8 cellular contexts compared by ENCODE assay signal in genomic region chr18:11980555-11981382, GRCh38. TPM values are rescaled to one million over a fixed set of nuclear protein-coding genes. Genes with fewer than 3 reads are reported as not detected.
A peak's percentile ranks its signal among the peaks of the same experiment; 100 is the strongest.
DNase-seq lines count a peak whose midpoint lies in the region; ATAC-seq and TF ChIP-seq lines count a peak whose summit lies in the region.

No MANE protein-coding gene starts in this region.

- H3K27ac ChIP-seq in adrenal gland (peak overlapping the region; percentile 91 to 99 (median 96)), heart right ventricle (peak overlapping the region; percentile 93 to 98 (median 96)), upper lobe of left lung (peak overlapping the region; percentile 92 to 96 (median 94))

- DNase-seq in NCI-H1417 (lab: John Stamatoyannopoulos, UW) (peak; percentile 94 to 98 (median 96)), T follicular helper cell (ENCODE audit: low read depth) (peak; percentile 89), adrenal gland (peak; percentile 98 to 99 (median 99)), heart right ventricle (peak; percentile 96 to 99), posterior cingulate gyrus (peak; percentile 67 to 97 (median 80)), upper lobe of left lung (peak; percentile 100)

- 0 to 1% (median 1%) methylated on average over 12 to 91 of the region's 91 CpGs for WGBS in adrenal gland, 4 donors
- 1% methylated on average over 70 to 91 of the region's 91 CpGs for WGBS in heart right ventricle, 2 donors
- WGBS in upper lobe of left lung, 2 donors = 1% methylated on average over 21 of the region's 91 CpGs; no CpG with 5 or more reads in 1 of the 2 donors

- H3K36me3 ChIP-seq in adrenal gland (replicated peaks in 1 of 2) (no peaks in the 10 kb centered on the region), heart right ventricle (no peaks in the 10 kb centered on the region), upper lobe of left lung (no peaks in the 10 kb centered on the region)

- ATAC-seq in HG02759 (IDR thresholded peaks at IDR 0.05; ENCODE audit: unreplicated experiment) (peak; percentile 88), heart right ventricle (peak; percentile 89 to 97 (median 94)), upper lobe of left lung (ENCODE audit: low FRiP score in 2 of 2) (peak; percentile 94 to 99)

- TF ChIP-seq EP300 in upper lobe of left lung (IDR thresholded peaks at IDR 0.05) = no peak

- H3K9me3 ChIP-seq in adrenal gland (replicated peaks in 1 of 3) (no peaks in the 10 kb centered on the region), heart right ventricle (no peaks in the 10 kb centered on the region), upper lobe of left lung (no peaks in the 10 kb centered on the region)

- TF ChIP-seq CTCF in GM12875 (IDR thresholded peaks at IDR 0.05; ENCODE audit: borderline replicate concordance, insufficient read depth, low read depth, low read length) (no peak), adrenal gland (IDR thresholded peaks at IDR 0.05) (no peak), heart right ventricle (IDR thresholded peaks at IDR 0.05) (peak in 4 of 9 donors; percentile 11 to 46 (median 44)), upper lobe of left lung (IDR thresholded peaks at IDR 0.05) (peak in 4 of 6 experiments; percentile 6 to 38 (median 36))

- TF ChIP-seq POLR2A in adrenal gland (IDR thresholded peaks at IDR 0.05) (peak; percentile 44 to 95), upper lobe of left lung (IDR thresholded peaks at IDR 0.05) (peak in 3 of 4 donors; percentile 58 to 91 (median 90))

- H3K27me3 ChIP-seq in adrenal gland = no peaks in the 10 kb centered on the region
- no peaks in the 10 kb centered on the region for H3K27me3 ChIP-seq in heart right ventricle
- H3K27me3 ChIP-seq in upper lobe of left lung = no peaks in the 10 kb centered on the region

- peaks cover 8 to 30% of the 10 kb centered on the region in 2 donors for H3K4me1 ChIP-seq in adrenal gland (replicated peaks in 1 of 2)
- H3K4me1 ChIP-seq in heart right ventricle = peaks cover 0 to 51% (median 31%) of the 10 kb centered on the region in 9 donors
- H3K4me1 ChIP-seq in upper lobe of left lung = peaks cover 22 to 38% (median 30%) of the 10 kb centered on the region in 4 donors

- intact Hi-C loops in adrenal gland (cut with DNase I) = no loop called here
- intact Hi-C loops in heart right ventricle (cut with DNase I) = loop anchor here in 9 of 10 donors (1.0 to 10.0 kb wide), 7 partner anchors 33 to 130 kb away; partner anchors contain the start of genes CHMP1B (in 2 of the 9) and MPPE1 (in 1 of the 9)
- intact Hi-C loops in posterior cingulate gyrus (cut with DNase I) = loop anchor here (5.0 kb wide), 1 partner anchor 33 kb away; no protein-coding TSS in a partner anchor

- H3K4me3 ChIP-seq in GM12875 (ENCODE audit: low read depth, low read length) (peak overlapping the region; percentile 64), adrenal gland (peak overlapping the region in 2 of 4 donors; percentile 70), heart right ventricle (peak overlapping the region; percentile 77 to 95 (median 88)), upper lobe of left lung (peak overlapping the region; percentile 40 to 89 (median 68))

RNA-seq across cellular contexts. Expression of gene IMPA2, which starts 0.5 kb away (rescaled TPM):
- 10 to 100 TPM; 18.3 to 41.3 (median 21.8) TPM for total RNA-seq in adrenal gland
- polyA plus RNA-seq in adrenal gland = 10 to 100 TPM in 1 of 3 donors, 1 to 10 TPM in 2; 7.9 to 11.0 (median 9.6) TPM
- total RNA-seq in heart right ventricle = 10 to 100 TPM; 19.8 to 79.6 (median 32.2) TPM
- 10 to 100 TPM; 17.6 to 41.9 TPM for polyA plus RNA-seq in heart right ventricle
- 100 to 1,000 TPM in 2 of 6 donors, 10 to 100 TPM in 4; 59.3 to 111 (median 77.6) TPM for total RNA-seq in upper lobe of left lung

Comparison
In these comparisons a context has a peak if more than half of its experiments do, and no peak if none do; other contexts are left out.
1. CTCF ChIP-seq: peak in upper lobe of left lung (4 of 6); none in GM12875 (single experiment) and adrenal gland (0 of 6).
2. intact Hi-C loops: an anchor here in heart right ventricle (1.0 to 10.0 kb wide) and posterior cingulate gyrus (5.0 kb wide); none called in adrenal gland.
3. Peak in every context shown above with its lines, with median percentiles within 50 percentile points of each other: ATAC-seq, DNase-seq and H3K27ac ChIP-seq.